1 cellular context compared by ENCODE assay signal in genomic region chr11:6319879-6320410, GRCh38.
TF ChIP-seq lines count a peak whose summit lies in the region.

No MANE protein-coding gene starts in this region.

TF ChIP-seq in SK-N-SH treated with all-trans-retinoic acid at 6 μM for 48 hours, 23 proteins besides CTCF, POLR2A, EP300 and RAD21 (continued from another document):
- no peak for TF ChIP-seq CREB5 (CRISPR knock-in tag; IDR thresholded peaks at IDR 0.05; ENCODE audit: low read depth)
- no peak for TF ChIP-seq ZC3H10 (CRISPR knock-in tag; IDR thresholded peaks at IDR 0.05)
- TF ChIP-seq CSDC2 (CRISPR knock-in tag; IDR thresholded peaks at IDR 0.05): no peak
- no peak for TF ChIP-seq GLIS3 (CRISPR knock-in tag; IDR thresholded peaks at IDR 0.05)
- no peak for TF ChIP-seq TCF4 (CRISPR knock-in tag; IDR thresholded peaks at IDR 0.05; ENCODE audit: borderline replicate concordance)
- no peak for TF ChIP-seq ZNF565 (CRISPR knock-in tag; conservative IDR thresholded peaks at IDR 0.05; ENCODE audit: low read depth)
- TF ChIP-seq RARB (CRISPR knock-in tag; IDR thresholded peaks at IDR 0.05): no peak
